10 cellular contexts compared by ENCODE assay signal in genomic region chr4:101334963-101335572, GRCh38. TPM values are rescaled to one million over a fixed set of nuclear protein-coding genes. Genes with fewer than 3 reads are reported as not detected.
DNase-seq lines count a peak whose midpoint lies in the region; ATAC-seq and TF ChIP-seq lines count a peak whose summit lies in the region.
"Had no signal": no experiment of that assay in that cellular context is flagged by ENCODE, and none has a peak within 500 bp of the region (broad histone marks: within the 10 kb centered on the region; RNA-seq: fewer than 3 reads in every experiment).

No MANE protein-coding gene starts in this region.

- no peak overlapping the region for H2AK5ac ChIP-seq in mesenchymal stem cell (ENCODE audit: low read length, severe bottlenecking)

- peak overlapping the region; percentile 32; the same call in 1 of the 2 replicates for H3K4me2 ChIP-seq in GM23338
- no peak overlapping the region for H3K4me2 ChIP-seq in mesenchymal stem cell (ENCODE audit: low read length, poor library complexity, severe bottlenecking)

- intact Hi-C loops in activated CD4-positive, alpha-beta T cell treated with anti-CD3 and anti-CD28 coated beads for 36 hours (cut with DNase I, micrococcal nuclease), result no loop called here
- intact Hi-C loops in natural killer cell (cut with micrococcal nuclease), result no loop called here

- no peaks in the 10 kb centered on the region for H3K27me3 ChIP-seq in GM23338 (ENCODE audit: insufficient read depth)
- no peaks in the 10 kb centered on the region for H3K27me3 ChIP-seq in mesenchymal stem cell (ENCODE audit: control insufficient read depth in 1 of 2, insufficient read depth in 1 of 2, low read length in 2 of 2)
- H3K27me3 ChIP-seq: gastrocnemius medialis had no signal

- H4K8ac ChIP-seq in mesenchymal stem cell (ENCODE audit: low read length), result no peak overlapping the region

- no peak overlapping the region for H4K91ac ChIP-seq in mesenchymal stem cell (ENCODE audit: low read length)

- H3K36me3 ChIP-seq in GM23338 (ENCODE audit: insufficient read depth) (no peaks in the 10 kb centered on the region), mesenchymal stem cell (ENCODE audit: control insufficient read depth in 1 of 2, insufficient read depth in 2 of 2, low read depth in 1 of 2, low read length in 2 of 2) (no peaks in the 10 kb centered on the region)
- H3K36me3 ChIP-seq: gastrocnemius medialis had no signal

- no peak overlapping the region for H3K4me3 Mint-ChIP-seq in activated CD4-positive, alpha-beta T cell treated with anti-CD3 and anti-CD28 coated beads for 36 hours
- H3K4me3 Mint-ChIP-seq in GM23338 (no peak overlapping the region), natural killer cell (peak overlapping the region; percentile 80)
- H3K4me3 Mint-ChIP-seq: nephron had no signal

- no peak overlapping the region for H3K23ac ChIP-seq in mesenchymal stem cell (ENCODE audit: low read length in 2 of 2)

- no peak overlapping the region for H3K27ac Mint-ChIP-seq in activated CD4-positive, alpha-beta T cell treated with anti-CD3 and anti-CD28 coated beads for 36 hours
- no peak overlapping the region for H3K27ac Mint-ChIP-seq in GM23338
- H3K27ac Mint-ChIP-seq in natural killer cell, result peak overlapping the region; percentile 91
- H3K27ac Mint-ChIP-seq: nephron had no signal

- POLR2A ChIA-PET in activated CD4-positive, alpha-beta T cell treated with anti-CD3 and anti-CD28 coated beads for 36 hours (lab: Charles Lee), result no interaction called here

- H4K20me1 ChIP-seq in GM23338 (replicated peaks; ENCODE audit: insufficient read depth), result 0 out of 2 replicates have a peak, but pooled peaks cover 4% of the 10 kb centered on the region

- H3K4me1 Mint-ChIP-seq in activated CD4-positive, alpha-beta T cell treated with anti-CD3 and anti-CD28 coated beads for 36 hours, result peaks cover 35% of the 10 kb centered on the region
- peaks cover 57% of the 10 kb centered on the region for H3K4me1 Mint-ChIP-seq in GM23338
- peaks cover 65 to 83% of the 10 kb centered on the region in 2 donors for H3K4me1 Mint-ChIP-seq in natural killer cell

- H2AFZ ChIP-seq in GM23338 (no peak overlapping the region), mesenchymal stem cell (ENCODE audit: low read depth, low read length) (no peak overlapping the region)

- H3K9me3 Mint-ChIP-seq in activated CD4-positive, alpha-beta T cell treated with anti-CD3 and anti-CD28 coated beads for 36 hours (ENCODE audit: low read depth), result no peaks in the 10 kb centered on the region
- no peaks in the 10 kb centered on the region for H3K9me3 Mint-ChIP-seq in GM23338
- no peaks in the 10 kb centered on the region for H3K9me3 Mint-ChIP-seq in natural killer cell
- H3K9me3 Mint-ChIP-seq: nephron had no signal

- H3K27ac ChIP-seq in GM23338 (ENCODE audit: low read depth), result no peak overlapping the region
- H3K27ac ChIP-seq in mesenchymal stem cell (ENCODE audit: low read length, poor library complexity, severe bottlenecking), result no peak overlapping the region
- no peak overlapping the region for H3K27ac ChIP-seq in caudate nucleus (ENCODE audit: low read depth, low read length)
- H3K27ac ChIP-seq: gastrocnemius medialis had no signal

- ATAC-seq in activated CD4-positive, alpha-beta T cell treated with anti-CD3 and anti-CD28 coated beads for 36 hours, result peak; percentile 53
- no peak for ATAC-seq in GM23338
- peak; percentile 88 to 91 (median 91) for ATAC-seq in natural killer cell
- ATAC-seq in HG02642 (IDR thresholded peaks at IDR 0.05; ENCODE audit: poor library complexity, unreplicated experiment), result no peak
- ATAC-seq: gastrocnemius medialis had no signal

- H3K36me3 Mint-ChIP-seq in activated CD4-positive, alpha-beta T cell treated with anti-CD3 and anti-CD28 coated beads for 36 hours (ENCODE audit: low read depth), result peaks cover 2% of the 10 kb centered on the region
- H3K36me3 Mint-ChIP-seq in GM23338 (ENCODE audit: low read depth) (peaks cover 2% of the 10 kb centered on the region; the same call in 1 of the 3 replicates), natural killer cell (no peaks in the 10 kb centered on the region)

- no peaks in the 10 kb centered on the region for H3F3A ChIP-seq in GM23338 (replicated peaks; ENCODE audit: low read depth)

- TF ChIP-seq CTCF in GM23338 (conservative IDR thresholded peaks at IDR 0.05; ENCODE audit: low read depth in 2 of 2) (no peak), natural killer cell (IDR thresholded peaks at IDR 0.05) (no peak)

- H3K4me3 ChIP-seq in GM23338, result no peak overlapping the region
- peak overlapping the region in 1 of 2 experiments; percentile 16 for H3K4me3 ChIP-seq in mesenchymal stem cell (ENCODE audit: insufficient read depth in 1 of 2, low read depth in 1 of 2, low read length in 2 of 2)
- H3K4me3 ChIP-seq: gastrocnemius medialis had no signal

- peaks cover 24% of the 10 kb centered on the region for H3K79me1 ChIP-seq in mesenchymal stem cell (replicated peaks; ENCODE audit: low read length, poor library complexity, severe bottlenecking)

- 78% methylated on average over 6 of the region's 6 CpGs for WGBS in mesenchymal stem cell

- H3K79me2 ChIP-seq in GM23338 (replicated peaks; ENCODE audit: insufficient read depth), result peaks cover 81% of the 10 kb centered on the region

- no peak overlapping the region for H2BK5ac ChIP-seq in mesenchymal stem cell (ENCODE audit: low read depth, low read length, poor library complexity, severe bottlenecking)

- no peak overlapping the region for H3K9ac ChIP-seq in mesenchymal stem cell (ENCODE audit: low read length)

- DNase-seq in activated CD4-positive, alpha-beta T cell treated with anti-CD3 and anti-CD28 coated beads for 36 hours, result no peak
- no peak for DNase-seq in activated CD4-positive, alpha-beta T cell treated with anti-CD3 and anti-CD28 coated beads, Interleukin-2, amount 50 U/mL, for 1 hour
- DNase-seq in GM23338 (ENCODE audit: low spot score) (no peak), NCI-H146 (lab: John Stamatoyannopoulos, UW) (peak; percentile 52), natural killer cell (no peak), mesenchymal stem cell (no peak), caudate nucleus (lab: John Stamatoyannopoulos, UW) (no peak)
- DNase-seq: gastrocnemius medialis had no signal

- H3K9me3 ChIP-seq in mesenchymal stem cell (ENCODE audit: control insufficient read depth, low read length), result no peaks in the 10 kb centered on the region
- H3K9me3 ChIP-seq: gastrocnemius medialis had no signal

- no peak overlapping the region for H2BK120ac ChIP-seq in mesenchymal stem cell (ENCODE audit: low read depth, low read length)

- peaks cover 17% of the 10 kb centered on the region for H3K4me1 ChIP-seq in GM23338 (ENCODE audit: insufficient read depth)
- H3K4me1 ChIP-seq in mesenchymal stem cell (ENCODE audit: control insufficient read depth, insufficient read depth, low read depth, low read length), result peaks cover 2% of the 10 kb centered on the region

- H3K18ac ChIP-seq in mesenchymal stem cell (ENCODE audit: low read depth in 1 of 2, low read length in 2 of 2), result no peak overlapping the region

- peaks cover 7% of the 10 kb centered on the region for H3K27me3 Mint-ChIP-seq in activated CD4-positive, alpha-beta T cell treated with anti-CD3 and anti-CD28 coated beads for 36 hours
- H3K27me3 Mint-ChIP-seq in GM23338 (ENCODE audit: insufficient read depth, low read depth, poor library complexity), result peaks cover 3% of the 10 kb centered on the region
- H3K27me3 Mint-ChIP-seq in natural killer cell (ENCODE audit: low read depth in 2 of 2), result no peaks in the 10 kb centered on the region

- CTCF ChIA-PET in activated CD4-positive, alpha-beta T cell treated with anti-CD3 and anti-CD28 coated beads for 36 hours (lab: Charles Lee), result no interaction called here

- H2BK12ac ChIP-seq in mesenchymal stem cell (ENCODE audit: low read length in 2 of 2), result no peak overlapping the region

- no peak overlapping the region for H2BK15ac ChIP-seq in mesenchymal stem cell (ENCODE audit: low read depth, poor library complexity, severe bottlenecking)

- no peak overlapping the region for H3K4ac ChIP-seq in mesenchymal stem cell (ENCODE audit: low read depth in 1 of 2, low read length in 2 of 2)

- no peak overlapping the region for H3K14ac ChIP-seq in mesenchymal stem cell (ENCODE audit: low read length in 2 of 2)

- H3K9me2 ChIP-seq in GM23338 (ENCODE audit: insufficient read depth), result no peaks in the 10 kb centered on the region; the same call in 1 of the 2 replicates

TF ChIP-seq in GM23338, 12 proteins besides CTCF, POLR2A, EP300 and RAD21 (continues in another document):
- TF ChIP-seq ETS1 (IDR thresholded peaks at IDR 0.05) (no peak), EZH2 (IDR thresholded peaks at IDR 0.05; ENCODE audit: low read depth, unreplicated experiment) (no peak), CREB1 (CRISPR knock-in tag; IDR thresholded peaks at IDR 0.05; ENCODE audit: low read depth) (no peak)

RNA-seq across cellular contexts. Expression of gene PPP3CA, which starts 12.3 kb away (rescaled TPM):
- total RNA-seq in activated CD4-positive, alpha-beta T cell treated with anti-CD3 and anti-CD28 coated beads for 36 hours, result 1 to 10 TPM; 7.6 to 8.3 TPM
- 26.8 and 27.0 TPM in 2 replicates for total RNA-seq in GM23338 (2014; rRNA removed; shearing (Covaris generic))
- 36.5 and 45.2 TPM in 2 replicates for polyA plus RNA-seq in GM23338 (2016; fragmentation: Nextera tagmentation; extraction: Ambion mirVana)
- 10 to 100 TPM; 53.1 to 73.1 (median 58.0) TPM for total RNA-seq in natural killer cell
- polyA plus RNA-seq in mesenchymal stem cell (2013, experiment 1 of 2), result 51.4 TPM
- polyA plus RNA-seq in mesenchymal stem cell (2013, experiment 2 of 2), result 52.2 TPM

Comparison
In these comparisons a context has a peak if more than half of its experiments do, and no peak if none do; other contexts are left out.
1. ATAC-seq: peak in activated CD4-positive, alpha-beta T cell treated with anti-CD3 and anti-CD28 coated beads for 36 hours (single experiment) and natural killer cell (3 of 3); none in GM23338 (single experiment) and HG02642 (single experiment).
2. H3K27ac Mint-ChIP-seq: peak in natural killer cell (2 of 2); none in activated CD4-positive, alpha-beta T cell treated with anti-CD3 and anti-CD28 coated beads for 36 hours (single experiment) and GM23338 (single experiment).